In genomic region chr1:16206547-16207317, GRCh38 we compare ENCODE assay signal across 1 cellular context.
TF ChIP-seq lines count a peak whose summit lies in the region.

No MANE protein-coding gene starts in this region.

TF ChIP-seq in HepG2, 621 proteins besides CTCF, POLR2A, EP300 and RAD21 (continued from another document and continues in another):
- no peak for TF ChIP-seq CEBPZ (IDR thresholded peaks at IDR 0.05; ENCODE audit: low read length)
- TF ChIP-seq ZNF557 (CRISPR knock-in tag; IDR thresholded peaks at IDR 0.05), result no peak
- TF ChIP-seq ZNF549 (CRISPR knock-in tag; IDR thresholded peaks at IDR 0.05), result no peak
- no peak for TF ChIP-seq ZNF629 (CRISPR knock-in tag; conservative IDR thresholded peaks at IDR 0.05)
- TF ChIP-seq ZNF770 (CRISPR knock-in tag; IDR thresholded peaks at IDR 0.05), result 0 out of 2 replicates have a peak, but pooled peaks have one; percentile 36
- no peak for TF ChIP-seq REST (IDR thresholded peaks at IDR 0.05; ENCODE audit: borderline replicate concordance in 1 of 2, low read depth in 1 of 2, low read length in 2 of 2)
- TF ChIP-seq ZNF567 (CRISPR knock-in tag; IDR thresholded peaks at IDR 0.05; ENCODE audit: borderline replicate concordance), result peak; percentile 88
- TF ChIP-seq ZNF256 (CRISPR knock-in tag; conservative IDR thresholded peaks at IDR 0.05), result no peak
- no peak for TF ChIP-seq FOXM1 (CRISPR knock-in tag; IDR thresholded peaks at IDR 0.05)
- TF ChIP-seq RNF219 (CRISPR knock-in tag; IDR thresholded peaks at IDR 0.05), result no peak
- no peak; the same call in 1 of the 2 replicates for TF ChIP-seq ZNF274 (CRISPR knock-in tag; IDR thresholded peaks at IDR 0.05)
- no peak for TF ChIP-seq CERS6 (CRISPR knock-in tag; IDR thresholded peaks at IDR 0.05)
- TF ChIP-seq ZNF879 (CRISPR knock-in tag; IDR thresholded peaks at IDR 0.05), result no peak
- TF ChIP-seq MED1 (CRISPR knock-in tag; IDR thresholded peaks at IDR 0.05), result no peak
- no peak for TF ChIP-seq KDM5A (IDR thresholded peaks at IDR 0.05; ENCODE audit: borderline replicate concordance, low read length)
- TF ChIP-seq ATF6 (CRISPR knock-in tag; conservative IDR thresholded peaks at IDR 0.05), result no peak
- no peak for TF ChIP-seq GPBP1L1 (CRISPR knock-in tag; IDR thresholded peaks at IDR 0.05)
- no peak; the same call in 1 of the 2 replicates for TF ChIP-seq MYPOP (CRISPR knock-in tag; IDR thresholded peaks at IDR 0.05)
- no peak for TF ChIP-seq RBM22 (optimal IDR thresholded peaks at IDR 0.05; ENCODE audit: low read length)
- TF ChIP-seq BRCA1 (CRISPR knock-in tag; IDR thresholded peaks at IDR 0.05), result no peak
- no peak for TF ChIP-seq SNRNP70 (IDR thresholded peaks at IDR 0.05; ENCODE audit: low read depth, low read length)
- TF ChIP-seq TBX2 (CRISPR knock-in tag; IDR thresholded peaks at IDR 0.05; ENCODE audit: borderline replicate concordance), result 0 out of 2 replicates have a peak, but pooled peaks have one; percentile 20
- TF ChIP-seq ZNF441 (CRISPR knock-in tag; IDR thresholded peaks at IDR 0.05; ENCODE audit: borderline replicate concordance), result no peak
- no peak for TF ChIP-seq MAFK (conservative IDR thresholded peaks at IDR 0.05 in 1 of 2, IDR thresholded peaks at IDR 0.05 in 1 of 2; ENCODE audit: low read length in 2 of 2)
- no peak for TF ChIP-seq ZBTB42 (CRISPR knock-in tag; IDR thresholded peaks at IDR 0.05)
- TF ChIP-seq IRF2 (CRISPR knock-in tag; IDR thresholded peaks at IDR 0.05), result 0 out of 2 replicates have a peak, but pooled peaks have one; percentile 26
- no peak for TF ChIP-seq TOE1 (CRISPR knock-in tag; IDR thresholded peaks at IDR 0.05)
- TF ChIP-seq ATF2 (CRISPR knock-in tag; IDR thresholded peaks at IDR 0.05), result no peak
- no peak for TF ChIP-seq MTF2 (CRISPR knock-in tag; IDR thresholded peaks at IDR 0.05; ENCODE audit: borderline replicate concordance)
- TF ChIP-seq ARNT (IDR thresholded peaks at IDR 0.05), result no peak
- no peak for TF ChIP-seq GATAD1 (CRISPR knock-in tag; IDR thresholded peaks at IDR 0.05)
- no peak; the same call in 1 of the 2 replicates for TF ChIP-seq ZNF460 (CRISPR knock-in tag; IDR thresholded peaks at IDR 0.05; ENCODE audit: borderline replicate concordance)
- TF ChIP-seq ATF7 (IDR thresholded peaks at IDR 0.05), result no peak
- TF ChIP-seq ATF7 (CRISPR knock-in tag; IDR thresholded peaks at IDR 0.05), result no peak
- TF ChIP-seq MXI1 (IDR thresholded peaks at IDR 0.05; ENCODE audit: borderline replicate concordance, low read depth, low read length), result peak; percentile 52; the same call in 1 of the 3 replicates
- TF ChIP-seq TFDP2 (CRISPR knock-in tag; IDR thresholded peaks at IDR 0.05), result peak; percentile 27; the same call in 1 of the 2 replicates
- TF ChIP-seq HOMEZ (CRISPR knock-in tag; IDR thresholded peaks at IDR 0.05; ENCODE audit: low read depth), result no peak
